ENCODE assay signal across 27 cellular contexts in the genomic region with DNA sequence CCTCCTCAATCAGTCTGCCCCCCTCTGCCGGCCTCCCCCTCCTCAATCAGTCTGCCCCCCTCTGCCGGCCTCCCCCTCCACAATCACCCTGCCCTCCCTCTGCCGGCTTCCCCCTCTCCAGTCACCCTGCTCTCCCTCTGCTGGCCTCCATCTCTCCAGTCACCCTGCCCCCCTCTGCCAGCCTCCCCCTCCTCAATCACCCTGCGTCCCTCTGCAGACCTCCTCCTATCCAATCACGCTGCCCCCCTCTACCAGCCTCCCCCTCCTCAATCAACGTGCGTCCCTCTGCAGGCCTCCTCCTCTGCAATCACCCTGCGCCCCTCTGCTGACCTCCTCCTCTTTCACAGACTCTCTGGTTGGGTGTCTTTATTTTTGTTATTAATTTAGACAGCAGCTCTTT.
"Had no signal": no experiment of that assay in that cellular context is flagged by ENCODE, and none has a peak within 500 bp of the region (broad histone marks: within the 10 kb centered on the region; RNA-seq: fewer than 3 reads in every experiment).

No MANE protein-coding gene starts in this region.

- H3K27ac Mint-ChIP-seq: activated CD8-positive, alpha-beta T cell treated with anti-CD3 and anti-CD28 coated beads, Interleukin-2, amount 10 ng/mL, durations not matched to agents 7 days and 5 days; activated naive CD4-positive, alpha-beta T cell treated with anti-CD3 and anti-CD28 coated beads, Interleukin-2, amount 50 U/mL, for 72 hours; activated naive CD8-positive, alpha-beta T cell treated with anti-CD3 and anti-CD28 coated beads, Interleukin-2, amount 50 U/mL, for 24 hours; activated T-cell treated with anti-CD3 and anti-CD28 coated beads, Interleukin-2, amount 50 U/mL, for 24 hours; activated T-helper 1 cell treated with anti-CD3 and anti-CD28 coated beads, Interleukin-12 subunit alpha, Interleukin-12 subunit beta, Interleukin-2, Interleukin-4 antibody, amounts not matched to agents 30 ng/mL and 10 ng/mL and 1 ng/mL, durations not matched to agents 14 hours and 24 hours and 36 hours; T-helper 1 cell treated with Interleukin-12 subunit alpha and Interleukin-12 subunit beta and Interleukin-4 antibody, amounts not matched to agents 30 μg/mL and 1 μg/mL, for 36 hours; WTC11 had no signal

- H3K36me3 ChIP-seq: brain microvascular endothelial cell had no signal

- ATAC-seq: activated CD8-positive, alpha-beta T cell treated with anti-CD3 and anti-CD28 coated beads, Interleukin-2, amount 10 ng/mL, durations not matched to agents 7 days and 5 days; activated naive CD4-positive, alpha-beta T cell treated with anti-CD3 and anti-CD28 coated beads, Interleukin-2, amount 50 U/mL, for 72 hours; activated naive CD8-positive, alpha-beta T cell treated with anti-CD3 and anti-CD28 coated beads, Interleukin-2, amount 50 U/mL, for 24 hours; Panc1; Right ventricle myocardium inferior; WTC11 had no signal

- H3K4me1 Mint-ChIP-seq: activated naive CD8-positive, alpha-beta T cell treated with anti-CD3 and anti-CD28 coated beads, Interleukin-2, amount 50 U/mL, for 24 hours had no signal

- H3K9me3 Mint-ChIP-seq: activated naive CD4-positive, alpha-beta T cell treated with anti-CD3 and anti-CD28 coated beads, Interleukin-2, amount 50 U/mL, for 72 hours; activated naive CD8-positive, alpha-beta T cell treated with anti-CD3 and anti-CD28 coated beads, Interleukin-2, amount 50 U/mL, for 24 hours; activated T-helper 1 cell treated with anti-CD3 and anti-CD28 coated beads, Interleukin-12 subunit alpha, Interleukin-12 subunit beta, Interleukin-2, Interleukin-4 antibody, amounts not matched to agents 30 ng/mL and 10 ng/mL and 1 ng/mL, durations not matched to agents 14 hours and 24 hours and 36 hours; T-helper 1 cell treated with Interleukin-12 subunit alpha and Interleukin-12 subunit beta and Interleukin-4 antibody, amounts not matched to agents 30 μg/mL and 1 μg/mL, for 36 hours; WTC11 had no signal

- DNase-seq: activated CD4-positive, alpha-beta T cell treated with anti-CD3 and anti-CD28 coated beads for 48 hours; activated CD4-positive, alpha-beta T cell treated with anti-CD3 and anti-CD28 coated beads, Interleukin-2, amount 50 U/mL, for 4 hours; activated CD4-positive, CD25-positive, alpha-beta regulatory T cell treated with anti-CD3 and anti-CD28 coated beads, Interleukin-2, amount 50 U/mL, for 72 hours; activated CD8-positive, alpha-beta memory T cell treated with anti-CD3 and anti-CD28 coated beads, Interleukin-2, amount 50 U/mL, for 48 hours; activated CD8-positive, alpha-beta T cell treated with anti-CD3 and anti-CD28 coated beads, Interleukin-2, amount 10 ng/mL, durations not matched to agents 7 days and 5 days; activated effector memory CD4-positive, alpha-beta T cell treated with Interleukin-2 at 50 U/mL for 16 hours; activated naive CD4-positive, alpha-beta T cell; activated naive CD8-positive, alpha-beta T cell treated with anti-CD3 and anti-CD28 coated beads, Interleukin-2, amount 50 U/mL, for 24 hours; activated T-cell treated with anti-CD3 and anti-CD28 coated beads, Interleukin-2, amount 50 U/mL, for 24 hours; amygdala; brain microvascular endothelial cell; MM.1S; NCI-H1105; NCI-H1436 treated with DMSO at 0.1 percent for 48 hours; NCI-H187; NCI-H2081; NCI-H510A treated with DMSO at 0.1 percent for 48 hours; NCI-H69; NK-92 treated with Interleukin-12 subunit alpha and Interleukin-12 subunit beta, amount 100 ng/mL, for 24 hours; OCI-M1; RPMI8226 had no signal

- H3K4me3 Mint-ChIP-seq: activated CD8-positive, alpha-beta T cell treated with anti-CD3 and anti-CD28 coated beads, Interleukin-2, amount 10 ng/mL, durations not matched to agents 7 days and 5 days; activated naive CD8-positive, alpha-beta T cell treated with anti-CD3 and anti-CD28 coated beads, Interleukin-2, amount 50 U/mL, for 24 hours; activated T-cell treated with anti-CD3 and anti-CD28 coated beads, Interleukin-2, amount 50 U/mL, for 24 hours; activated T-helper 1 cell treated with anti-CD3 and anti-CD28 coated beads, Interleukin-12 subunit alpha, Interleukin-12 subunit beta, Interleukin-2, Interleukin-4 antibody, amounts not matched to agents 30 ng/mL and 10 ng/mL and 1 ng/mL, durations not matched to agents 14 hours and 24 hours and 36 hours; T-helper 1 cell treated with Interleukin-12 subunit alpha and Interleukin-12 subunit beta and Interleukin-4 antibody, amounts not matched to agents 30 μg/mL and 1 μg/mL, for 36 hours; WTC11 had no signal

- H3K27ac ChIP-seq: brain microvascular endothelial cell had no signal
